ENCODE assay signal across 27 cellular contexts in the genomic region with DNA sequence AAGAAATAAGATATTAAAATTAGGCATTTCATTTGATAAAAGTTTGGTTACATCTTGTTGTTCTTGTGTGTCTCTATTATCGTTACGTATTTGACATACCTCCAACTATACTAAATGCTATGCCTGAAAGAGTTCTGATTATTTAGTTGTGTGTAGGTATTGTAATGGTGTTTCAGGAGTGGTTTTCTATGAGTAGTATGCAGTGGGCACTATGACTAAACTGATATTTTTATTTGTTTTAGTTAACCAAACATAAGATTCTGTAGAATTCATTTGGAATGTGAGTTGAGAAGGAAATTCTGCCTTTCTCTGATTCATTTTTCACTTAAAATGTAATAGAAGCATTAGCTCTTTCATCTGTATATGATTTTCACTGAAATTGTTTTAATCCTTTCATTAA.
"Had no signal": no experiment of that assay in that cellular context is flagged by ENCODE, and none has a peak within 500 bp of the region (broad histone marks: within the 10 kb centered on the region; RNA-seq: fewer than 3 reads in every experiment).

No MANE protein-coding gene starts in this region.

- H3K27ac ChIP-seq: VCaP had no signal

- ATAC-seq: activated CD8-positive, alpha-beta T cell treated with anti-CD3 and anti-CD28 coated beads for 36 hours; activated naive CD8-positive, alpha-beta T cell treated with anti-CD3 and anti-CD28 coated beads, Interleukin-2, amount 50 U/mL, for 24 hours had no signal

- DNase-seq: activated B cell treated with CpG ODN at 0.5 μM for 24 hours; activated CD4-positive, alpha-beta memory T cell treated with anti-CD3 and anti-CD28 coated beads for 36 hours; activated CD4-positive, alpha-beta T cell treated with anti-CD3 and anti-CD28 coated beads for 4 hours; activated CD4-positive, alpha-beta T cell treated with anti-CD3 and anti-CD28 coated beads, Interleukin-2, amount 10 ng/mL, durations not matched to agents 24 days and 14 days; activated CD4-positive, alpha-beta T cell treated with anti-CD3 and anti-CD28 coated beads, Interleukin-2, amount 50 U/mL, for 1 hour; activated CD4-positive, alpha-beta T cell treated with anti-CD3 and anti-CD28 coated beads, Interleukin-2, amount 50 U/mL, for 4 hours; activated CD4-positive, CD25-positive, alpha-beta regulatory T cell treated with anti-CD3 and anti-CD28 coated beads, Interleukin-2, amount 50 U/mL, for 72 hours; activated CD8-positive, alpha-beta memory T cell treated with anti-CD3 and anti-CD28 coated beads, Interleukin-2, amount 50 U/mL, for 4 hours; activated CD8-positive, alpha-beta T cell treated with anti-CD3 and anti-CD28 coated beads for 36 hours; activated effector memory CD4-positive, alpha-beta T cell treated with Interleukin-2 at 50 U/mL for 16 hours; activated gamma-delta T cell; activated naive CD4-positive, alpha-beta T cell treated with anti-CD3 and anti-CD28 coated beads, Interleukin-2, amount 10 ng/mL, durations not matched to agents 7 days and 5 days; activated naive CD4-positive, alpha-beta T cell treated with Interleukin-2 at 50 U/mL for 16 hours; activated naive CD8-positive, alpha-beta T cell treated with anti-CD3 and anti-CD28 coated beads, Interleukin-2, amount 10 ng/mL, durations not matched to agents 7 days and 5 days; activated naive CD8-positive, alpha-beta T cell treated with anti-CD3 and anti-CD28 coated beads, Interleukin-2, amount 50 U/mL, for 24 hours; activated T-cell treated with anti-CD3 and anti-CD28 coated beads for 4 hours; activated T-cell treated with anti-CD3 and anti-CD28 coated beads, Interleukin-2, amount 50 U/mL, for 24 hours; activated T-cell treated with anti-CD3 and anti-CD28 coated beads, Interleukin-2, amount 50 U/mL, for 48 hours; amygdala; anterior cingulate cortex; central memory CD4-positive, alpha-beta T cell; T-helper 1 cell; T-helper 2 cell; T-helper 9 cell had no signal

- H3K9me3 ChIP-seq: ascending aorta had no signal

- H3K27me3 ChIP-seq: ascending aorta had no signal

- FAIRE-seq: TTC549 had no signal

- H3K4me1 ChIP-seq: ascending aorta had no signal

- H3K36me3 ChIP-seq: ascending aorta had no signal
